ENCODE assay signal across 15 cellular contexts in the genomic region with DNA sequence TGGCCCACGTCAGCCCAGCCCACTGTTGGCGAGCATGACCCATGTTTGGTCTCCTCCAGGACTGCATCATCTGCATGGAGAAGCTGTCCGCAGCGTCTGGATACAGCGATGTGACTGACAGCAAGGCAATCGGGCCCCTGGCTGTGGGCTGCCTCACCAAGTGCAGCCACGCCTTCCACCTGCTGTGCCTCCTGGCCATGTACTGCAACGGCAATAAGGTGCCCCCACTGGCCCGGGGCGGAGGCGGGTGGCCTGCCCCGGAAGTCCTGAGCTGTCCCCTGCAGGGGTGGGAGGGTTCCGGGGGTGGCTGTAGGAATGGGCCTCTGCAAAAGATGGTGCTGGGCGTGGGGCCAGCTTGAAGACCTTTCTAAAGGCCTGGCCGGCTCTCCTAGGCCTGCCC. TPM values are rescaled to one million over a fixed set of nuclear protein-coding genes. Genes with fewer than 3 reads are reported as not detected.
DNase-seq lines count a peak whose midpoint lies in the region; ATAC-seq and TF ChIP-seq lines count a peak whose summit lies in the region.
"Not testable (repeated sequence)": the region's sequence is repeated elsewhere in the genome, so short reads cannot be mapped to it uniquely, and the experiment has no call there.
"Had no signal": no experiment of that assay in that cellular context is flagged by ENCODE, and none has a peak within 500 bp of the region (broad histone marks: within the 10 kb centered on the region; RNA-seq: fewer than 3 reads in every experiment).

No MANE protein-coding gene starts in this region.

- not testable (repeated sequence) for H3K36me3 ChIP-seq in RWPE2 (ENCODE audit: low read depth)
- peaks cover 0 to 31% of the 10 kb centered on the region in 2 donors for H3K36me3 ChIP-seq in left lung

- TF ChIP-seq CTCF in RWPE2 (IDR thresholded peaks at IDR 0.05; ENCODE audit: poor library complexity, severe bottlenecking); left lung (IDR thresholded peaks at IDR 0.05): not testable (repeated sequence)

- H3K4me3 ChIP-seq in RWPE2 (ENCODE audit: severe bottlenecking); left lung: not testable (repeated sequence)

- ATAC-seq in RWPE2 (ENCODE audit: low read depth); left lung: not testable (repeated sequence)

- H3K9me3 ChIP-seq in RWPE2 (ENCODE audit: severe bottlenecking); left lung: not testable (repeated sequence)

- DNase-seq in A172 (ENCODE audit: low spot score) (peak; percentile 55), ELF-1 (ENCODE audit: low read depth, low spot score) (peak; percentile 25), RWPE2 (ENCODE audit: low spot score) (peak; percentile 37), cardiac septum (ENCODE audit: low spot score) (peak; percentile 70), left lung (peak; percentile 29 to 68), posterior vena cava (ENCODE audit: low spot score) (peak; percentile 78)
- peak; percentile 44 for DNase-seq in activated CD8-positive, alpha-beta memory T cell treated with anti-CD3 and anti-CD28 coated beads for 24 hours

- not testable (repeated sequence) for H3K4me1 ChIP-seq in RWPE2 (ENCODE audit: insufficient read depth, poor library complexity, severe bottlenecking); left lung

- intact Hi-C loops in cardiac septum (cut with DNase I); left lung (cut with DNase I); posterior vena cava (cut with DNase I): not testable (repeated sequence)

- not testable (repeated sequence) for H3K27me3 ChIP-seq in RWPE2 (ENCODE audit: insufficient read depth, poor library complexity, severe bottlenecking); left lung

- not testable (repeated sequence) for H3K27ac ChIP-seq in RWPE2 (ENCODE audit: poor library complexity, severe bottlenecking); left lung

RNA-seq across cellular contexts. Expression of gene SPDYE17, which starts 30.1 kb away (rescaled TPM):
- total RNA-seq in A172 (2014; rRNA removed; shearing (Covaris generic)) = not detected in 2 replicates
- total RNA-seq in cardiac septum = not detected
- total RNA-seq in left lung = not detected
- not detected for total RNA-seq in posterior vena cava
- total RNA-seq: CD4-positive, CD25-positive, alpha-beta regulatory T cell; GM12878; GM23248; H9; HepG2; HT1080; K562; M059J had no signal

Comparison
In these comparisons a context has a peak if more than half of its experiments do, and no peak if none do; other contexts are left out.
1. DNase-seq: peak in every context shown above with its lines; median percentile 78 in posterior vena cava; 70 in cardiac septum; 55 in A172; 48 in left lung; 44 in activated CD8-positive, alpha-beta memory T cell treated with anti-CD3 and anti-CD28 coated beads for 24 hours; 37 in RWPE2; 25 in ELF-1.